Comparison of ENCODE assay signal across 9 cellular contexts in genomic region chr22:29780781-29781676, GRCh38. TPM values are rescaled to one million over a fixed set of nuclear protein-coding genes. Genes with fewer than 3 reads are reported as not detected.
DNase-seq lines count a peak whose midpoint lies in the region; ATAC-seq and TF ChIP-seq lines count a peak whose summit lies in the region.
"Had no signal": no experiment of that assay in that cellular context is flagged by ENCODE, and none has a peak within 500 bp of the region (broad histone marks: within the 10 kb centered on the region; RNA-seq: fewer than 3 reads in every experiment).

No MANE protein-coding gene starts in this region.

- H3K27me3 Mint-ChIP-seq in nephron (ENCODE audit: low read depth): no peaks in the 10 kb centered on the region
- H3K27me3 Mint-ChIP-seq: CD4-positive, CD25-positive, alpha-beta regulatory T cell had no signal

- DNase-seq in ACHN (peak; percentile 66), RPMI7951 (ENCODE audit: low read depth) (peak; percentile 80), erythroblast (lab: John Stamatoyannopoulos, UW) (peak; percentile 85 to 88), GM20000 (ENCODE audit: low spot score) (no peak), GM13976 (ENCODE audit: low spot score) (no peak), ureter (ENCODE audit: low spot score) (no peak)
- DNase-seq: CD4-positive, CD25-positive, alpha-beta regulatory T cell had no signal

- TF ChIP-seq CTCF in nephron (IDR thresholded peaks at IDR 0.05; ENCODE audit: unreplicated experiment in 3 of 3): no peak
- no peak for TF ChIP-seq CTCF in GM20000 (IDR thresholded peaks at IDR 0.05; ENCODE audit: extremely low read depth, missing control alignments)
- TF ChIP-seq CTCF in GM13976 (IDR thresholded peaks at IDR 0.05; ENCODE audit: borderline replicate concordance, control extremely low read depth, extremely low read depth, insufficient read depth, missing control alignments): no peak

- peak overlapping the region in 1 of 3 experiments; percentile 0 for H3K4me3 Mint-ChIP-seq in nephron
- H3K4me3 Mint-ChIP-seq: CD4-positive, CD25-positive, alpha-beta regulatory T cell had no signal

- H3K36me3 Mint-ChIP-seq in nephron (ENCODE audit: low read depth): no peaks in the 10 kb centered on the region
- H3K36me3 Mint-ChIP-seq: CD4-positive, CD25-positive, alpha-beta regulatory T cell had no signal

- no peak for ATAC-seq in GM18868 (IDR thresholded peaks at IDR 0.05; ENCODE audit: unreplicated experiment)

- TF ChIP-seq POLR2A in erythroblast (IDR thresholded peaks at IDR 0.05; ENCODE audit: low read length): no peak

- peaks cover 29% of the 10 kb centered on the region for H3K4me1 Mint-ChIP-seq in nephron
- H3K4me1 Mint-ChIP-seq: CD4-positive, CD25-positive, alpha-beta regulatory T cell had no signal

- H3K9me3 Mint-ChIP-seq in nephron: no peaks in the 10 kb centered on the region

- H3K27ac Mint-ChIP-seq in nephron: peak overlapping the region; percentile 71 to 86 (median 85)

- in situ Hi-C loops in ACHN (cut with HindIII; ENCODE audit: low pct_ligation_motif_present, low pct_unique_long_range_greater_than_20kb, low sequenced_read_pairs): no loop called here
- in situ Hi-C loops in GM13976 (cut with MboI; ENCODE audit: low sequenced_read_pairs, unreplicated experiment): no loop called here

RNA-seq across cellular contexts. Expression of gene UQCR10, which starts 13.9 kb away (rescaled TPM):
- total RNA-seq in RPMI7951 (2014; rRNA removed; shearing (Covaris generic)): 120 and 150 TPM in 2 replicates
- 104 TPM for total RNA-seq in ureter

RNA-seq across cellular contexts. Expression of gene ZMAT5, which starts 14.2 kb away (rescaled TPM):
- total RNA-seq in RPMI7951 (2014; rRNA removed; shearing (Covaris generic)): 34.1 and 41.4 TPM in 2 replicates
- 21.8 TPM for total RNA-seq in ureter

RNA-seq across cellular contexts. Expression of gene ASCC2, which starts 57.0 kb away (rescaled TPM):
- total RNA-seq in RPMI7951 (2014; rRNA removed; shearing (Covaris generic)): 19.8 and 26.2 TPM in 2 replicates
- 147 TPM for total RNA-seq in ureter

Comparison
In these comparisons a context has a peak if more than half of its experiments do, and no peak if none do; other contexts are left out.
1. DNase-seq: peak in ACHN (single experiment), RPMI7951 (single experiment) and erythroblast (2 of 2); none in GM20000 (single experiment), GM13976 (single experiment) and ureter (single experiment).